16 cellular contexts compared by ENCODE assay signal in genomic region chr9:27792971-27793689, GRCh38.
"Had no signal": no experiment of that assay in that cellular context is flagged by ENCODE, and none has a peak within 500 bp of the region (broad histone marks: within the 10 kb centered on the region; RNA-seq: fewer than 3 reads in every experiment).

No MANE protein-coding gene starts in this region.

- H3K4me1 ChIP-seq: heart right ventricle, left lung, neural progenitor cell, parathyroid adenoma, right atrium auricular region had no signal

- H3K4me3 ChIP-seq: heart right ventricle, left lung, neural progenitor cell, right atrium auricular region, thyroid gland had no signal

- ATAC-seq: activated CD4-positive, CD25-positive, alpha-beta regulatory T cell treated with anti-CD3 and anti-CD28 coated beads, Interleukin-2, amount 50 U/mL, for 24 hours; heart right ventricle; left lung had no signal

- H3K79me2 ChIP-seq: parathyroid adenoma had no signal

- H2AFZ ChIP-seq: neural progenitor cell, parathyroid adenoma had no signal

- FAIRE-seq: urothelium cell line had no signal

- H3K9ac ChIP-seq: neural progenitor cell, parathyroid adenoma had no signal

- DNase-seq: activated effector memory CD4-positive, alpha-beta T cell treated with anti-CD3 and anti-CD28 coated beads, Interleukin-2, amount 50 U/mL, for 16 hours; activated T-cell treated with anti-CD3 and anti-CD28 coated beads, Interleukin-2, amount 50 U/mL, for 24 hours; amygdala; effector memory CD4-positive, alpha-beta T cell; heart right ventricle; left lung; small intestine; thyroid gland had no signal

- H3K4me1 Mint-ChIP-seq: brain; central memory CD8-positive, alpha-beta T cell; neural progenitor cell had no signal

- H3K9me3 ChIP-seq: right atrium auricular region, thyroid gland had no signal

- H3K27ac ChIP-seq: heart right ventricle, left lung, neural progenitor cell, parathyroid adenoma, right atrium auricular region, thyroid gland had no signal

- H3K4me3 Mint-ChIP-seq: activated naive CD8-positive, alpha-beta T cell; activated T-cell treated with anti-CD3 and anti-CD28 coated beads, Interleukin-2, amount 50 U/mL, for 24 hours; brain; central memory CD8-positive, alpha-beta T cell; neural progenitor cell had no signal

- H3K36me3 Mint-ChIP-seq: activated naive CD8-positive, alpha-beta T cell; brain; neural progenitor cell had no signal

- H3K4me2 ChIP-seq: neural progenitor cell had no signal

- H3K36me3 ChIP-seq: heart right ventricle, left lung, neural progenitor cell, right atrium auricular region, thyroid gland had no signal

- H3K27me3 ChIP-seq: heart right ventricle, left lung, neural progenitor cell, right atrium auricular region, thyroid gland had no signal

- H3K27ac Mint-ChIP-seq: activated naive CD8-positive, alpha-beta T cell; activated T-cell treated with anti-CD3 and anti-CD28 coated beads, Interleukin-2, amount 50 U/mL, for 24 hours; brain; neural progenitor cell had no signal
